8 cellular contexts compared by ENCODE assay signal in the genomic region with DNA sequence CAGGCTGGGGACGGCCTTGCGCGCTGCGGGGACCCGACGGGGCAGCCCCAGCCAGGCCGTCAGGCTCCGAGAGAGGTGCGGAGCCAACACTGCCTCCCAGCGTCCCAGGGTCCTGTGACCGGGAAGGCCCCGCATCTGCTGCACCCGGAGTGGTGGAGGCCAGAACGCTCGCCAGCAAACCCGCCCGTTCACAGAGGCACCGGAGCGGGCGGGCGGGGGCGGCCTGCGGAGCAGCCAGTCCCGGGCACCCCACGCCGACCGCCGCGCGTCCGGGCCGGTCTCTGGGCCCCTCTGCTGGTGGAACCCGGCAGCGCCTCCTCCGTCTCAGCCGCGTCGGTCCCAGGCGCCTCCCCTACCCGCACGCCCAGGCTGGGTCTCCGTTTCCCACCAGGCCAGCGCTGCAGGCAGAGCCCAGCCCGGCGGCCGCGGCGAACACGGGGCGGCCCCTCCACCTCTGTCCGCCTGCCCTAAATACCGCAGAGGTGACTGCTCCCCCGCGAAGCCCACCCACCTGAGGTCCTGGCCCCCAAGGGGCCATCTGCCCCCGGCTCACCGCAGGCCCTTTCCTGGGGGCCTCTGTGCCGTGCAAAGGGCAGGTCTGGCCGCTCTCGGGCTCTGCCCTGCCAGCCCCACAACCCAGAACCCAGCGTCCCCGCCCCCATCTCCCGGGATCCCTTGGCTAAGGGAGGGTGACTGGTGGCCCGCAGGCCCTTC. TPM values are rescaled to one million over a fixed set of nuclear protein-coding genes. Genes with fewer than 3 reads are reported as not detected.
DNase-seq lines count a peak whose midpoint lies in the region; ATAC-seq and TF ChIP-seq lines count a peak whose summit lies in the region.

No MANE protein-coding gene starts in this region.

- peaks cover 6% of the 10 kb centered on the region for H3K4me1 Mint-ChIP-seq in activated CD8-positive, alpha-beta T cell treated with anti-CD3 and anti-CD28 coated beads for 36 hours (ENCODE audit: low read depth)
- peaks cover 8% of the 10 kb centered on the region for H3K4me1 Mint-ChIP-seq in memory B cell

- no peak overlapping the region for H3K4me3 Mint-ChIP-seq in activated CD8-positive, alpha-beta T cell treated with anti-CD3 and anti-CD28 coated beads for 36 hours
- H3K4me3 Mint-ChIP-seq in memory B cell, result peak overlapping the region; percentile 11

- ATAC-seq in activated CD8-positive, alpha-beta T cell treated with anti-CD3 and anti-CD28 coated beads for 36 hours, result peak; percentile 93
- peak; percentile 76 for ATAC-seq in memory B cell (ENCODE audit: low read depth)
- no peak for ATAC-seq in HG03378 (IDR thresholded peaks at IDR 0.05; ENCODE audit: unreplicated experiment)

- POLR2A ChIA-PET in activated CD8-positive, alpha-beta T cell treated with anti-CD3 and anti-CD28 coated beads for 36 hours (lab: Charles Lee), result no interaction called here

- H3K9me3 Mint-ChIP-seq in activated CD8-positive, alpha-beta T cell treated with anti-CD3 and anti-CD28 coated beads for 36 hours, result no peaks in the 10 kb centered on the region
- peaks cover 4% of the 10 kb centered on the region for H3K9me3 Mint-ChIP-seq in memory B cell

- no peak for DNase-seq in GM12864 (ENCODE audit: low read depth)
- DNase-seq in NB4 (ENCODE audit: low read depth), result peak; percentile 87
- DNase-seq in activated CD8-positive, alpha-beta T cell treated with anti-CD3 and anti-CD28 coated beads for 36 hours, result peak; percentile 79
- peak; percentile 42 to 55 for DNase-seq in memory B cell (ENCODE audit: low spot score in 2 of 2)
- DNase-seq in stimulated activated CD8-positive, alpha-beta memory T cell treated with anti-CD3 and anti-CD28 coated beads, Interleukin-15, amount 100 ng/mL, for 24 hours (ENCODE audit: low read depth), result peak; percentile 23
- no peak for DNase-seq in SIG-M5 (lab: John Stamatoyannopoulos, UW)

- no peaks in the 10 kb centered on the region for H3K9me3 ChIP-seq in ectodermal cell (ENCODE audit: control insufficient read depth, low read length)

- H3K27ac Mint-ChIP-seq in activated CD8-positive, alpha-beta T cell treated with anti-CD3 and anti-CD28 coated beads for 36 hours, result no peak overlapping the region
- H3K27ac Mint-ChIP-seq in memory B cell, result no peak overlapping the region

- no peak overlapping the region for H3K27ac ChIP-seq in ectodermal cell (ENCODE audit: insufficient read depth, low read depth, low read length, poor library complexity, severe bottlenecking)

- peak; percentile 67 for TF ChIP-seq CTCF in GM12864 (IDR thresholded peaks at IDR 0.05; ENCODE audit: low read depth, low read length, missing control alignments)
- peak; percentile 55 for TF ChIP-seq CTCF in NB4 (IDR thresholded peaks at IDR 0.05; ENCODE audit: low read depth, low read length)
- TF ChIP-seq CTCF in activated CD8-positive, alpha-beta T cell treated with anti-CD3 and anti-CD28 coated beads for 36 hours (IDR thresholded peaks at IDR 0.05), result peak; percentile 82

- H3K36me3 ChIP-seq in ectodermal cell (ENCODE audit: control insufficient read depth, insufficient read depth, low read length), result no peaks in the 10 kb centered on the region

- H3K27me3 ChIP-seq in ectodermal cell (ENCODE audit: control insufficient read depth, insufficient read depth, low read length, poor library complexity, severe bottlenecking), result peaks cover 8% of the 10 kb centered on the region

- intact Hi-C loops in activated CD8-positive, alpha-beta T cell treated with anti-CD3 and anti-CD28 coated beads for 36 hours (cut with micrococcal nuclease), result loop anchor here (10.0 kb wide), 1 partner anchor 112 kb away; no protein-coding TSS in a partner anchor

- H3K27me3 Mint-ChIP-seq in activated CD8-positive, alpha-beta T cell treated with anti-CD3 and anti-CD28 coated beads for 36 hours, result peaks cover 2% of the 10 kb centered on the region
- peaks cover 4% of the 10 kb centered on the region for H3K27me3 Mint-ChIP-seq in memory B cell

- CTCF ChIA-PET in activated CD8-positive, alpha-beta T cell treated with anti-CD3 and anti-CD28 coated beads for 36 hours (lab: Charles Lee), result no interaction called here

- H3K4me3 ChIP-seq in GM12864 (ENCODE audit: low read depth, low read length) (peak overlapping the region; percentile 38), NB4 (ENCODE audit: low read depth, low read length) (no peak overlapping the region), ectodermal cell (ENCODE audit: insufficient read depth, low read depth, low read length) (peak overlapping the region; percentile 26)

- TF ChIP-seq POLR2A in NB4 (IDR thresholded peaks at IDR 0.05; ENCODE audit: extremely low read depth, insufficient read length), result no peak

- H3K4me1 ChIP-seq in ectodermal cell (ENCODE audit: control insufficient read depth, insufficient read depth, low read length), result peaks cover 5% of the 10 kb centered on the region

- H3K36me3 Mint-ChIP-seq in activated CD8-positive, alpha-beta T cell treated with anti-CD3 and anti-CD28 coated beads for 36 hours (ENCODE audit: low read depth), result peaks cover 6% of the 10 kb centered on the region
- H3K36me3 Mint-ChIP-seq in memory B cell, result peaks cover 10% of the 10 kb centered on the region

- WGBS in ectodermal cell, 2 experiments, result 4% methylated on average over 63 of the region's 63 CpGs

RNA-seq across cellular contexts. Expression of a gene that starts 15.9 kb away (rescaled TPM):
- total RNA-seq in activated CD8-positive, alpha-beta T cell treated with anti-CD3 and anti-CD28 coated beads for 36 hours, result 1 to 10 TPM; 8.1 to 9.0 TPM
- 20.7 TPM for polyA plus RNA-seq in ectodermal cell (2013, experiment 1 of 4)
- 23.2 TPM for polyA plus RNA-seq in ectodermal cell (2013, experiment 2 of 4)
- polyA plus RNA-seq in ectodermal cell (2013, experiment 3 of 4), result 21.1 TPM
- polyA plus RNA-seq in ectodermal cell (2013, experiment 4 of 4), result 26.7 TPM

RNA-seq across cellular contexts. Expression of a gene that starts 16.2 kb away (rescaled TPM):
- total RNA-seq in activated CD8-positive, alpha-beta T cell treated with anti-CD3 and anti-CD28 coated beads for 36 hours, result under 1 TPM; 0.72 to 0.95 TPM
- polyA plus RNA-seq in ectodermal cell (2013, experiment 1 of 4), result 1.1 TPM
- 0.59 TPM for polyA plus RNA-seq in ectodermal cell (2013, experiment 2 of 4)
- polyA plus RNA-seq in ectodermal cell (2013, experiment 3 of 4), result 1.3 TPM
- 1.4 TPM for polyA plus RNA-seq in ectodermal cell (2013, experiment 4 of 4)

RNA-seq across cellular contexts. Expression of a gene that starts 34.1 kb away (rescaled TPM):
- not detected for total RNA-seq in activated CD8-positive, alpha-beta T cell treated with anti-CD3 and anti-CD28 coated beads for 36 hours
- polyA plus RNA-seq in ectodermal cell (2013, experiment 1 of 4), result 0.48 TPM
- polyA plus RNA-seq in ectodermal cell (2013, experiment 2 of 4), result 0.27 TPM
- not detected for polyA plus RNA-seq in ectodermal cell (2013, experiment 3 of 4)
- 0.24 TPM for polyA plus RNA-seq in ectodermal cell (2013, experiment 4 of 4)

RNA-seq across cellular contexts. Expression of a gene that starts 52.1 kb away (rescaled TPM):
- total RNA-seq in activated CD8-positive, alpha-beta T cell treated with anti-CD3 and anti-CD28 coated beads for 36 hours, result 100 to 1,000 TPM; 112 to 116 TPM
- polyA plus RNA-seq in ectodermal cell (2013, experiment 1 of 4), result 63.2 TPM
- polyA plus RNA-seq in ectodermal cell (2013, experiment 2 of 4), result 52.9 TPM
- polyA plus RNA-seq in ectodermal cell (2013, experiment 3 of 4), result 49.6 TPM
- polyA plus RNA-seq in ectodermal cell (2013, experiment 4 of 4), result 53.7 TPM

Comparison
In these comparisons a context has a peak if more than half of its experiments do, and no peak if none do; other contexts are left out.
1. DNase-seq: peak in NB4 (single experiment), activated CD8-positive, alpha-beta T cell treated with anti-CD3 and anti-CD28 coated beads for 36 hours (single experiment), memory B cell (2 of 2) and stimulated activated CD8-positive, alpha-beta memory T cell treated with anti-CD3 and anti-CD28 coated beads, Interleukin-15, amount 100 ng/mL, for 24 hours (single experiment); none in GM12864 (single experiment) and SIG-M5 (single experiment).
2. Peak in every context shown above with its lines, with median percentiles within 50 percentile points of each other: CTCF ChIP-seq.